ENCODE assay signal across 2 cellular contexts in genomic region chr12:11730299-11731041, GRCh38.
TF ChIP-seq lines count a peak whose summit lies in the region.

No MANE protein-coding gene starts in this region.

TF ChIP-seq in HCT116, 20 proteins besides CTCF, POLR2A, EP300 and RAD21 (continued from another document):
- TF ChIP-seq ZBTB33 (IDR thresholded peaks at IDR 0.05; ENCODE audit: extremely low read depth, insufficient replicate concordance, low read length) (no peak), TCF7L2 (IDR thresholded peaks at IDR 0.05; ENCODE audit: borderline replicate concordance, extremely low read depth, insufficient read depth, insufficient read length) (no peak), EZH2phosphoT487 (IDR thresholded peaks at IDR 0.05; ENCODE audit: borderline replicate concordance) (no peak), JUND (IDR thresholded peaks at IDR 0.05) (no peak), CBX3 (IDR thresholded peaks at IDR 0.05; ENCODE audit: low read depth) (peak; percentile 40; the same call in 1 of the 2 replicates), ZFX (IDR thresholded peaks at IDR 0.05) (no peak), FOSL1 (IDR thresholded peaks at IDR 0.05; ENCODE audit: low read depth) (no peak), POLR2AphosphoS5 (IDR thresholded peaks at IDR 0.05; ENCODE audit: low read depth, low read length) (no peak), ELF1 (IDR thresholded peaks at IDR 0.05; ENCODE audit: borderline replicate concordance, low read depth) (no peak), EGR1 (IDR thresholded peaks at IDR 0.05; ENCODE audit: low read depth) (no peak), CEBPB (IDR thresholded peaks at IDR 0.05; ENCODE audit: low read depth) (0 out of 2 replicates have a peak, but pooled peaks have one; percentile 15), SIN3A (IDR thresholded peaks at IDR 0.05; ENCODE audit: low read depth) (no peak), SRF (IDR thresholded peaks at IDR 0.05; ENCODE audit: low read depth) (no peak), YY1 (IDR thresholded peaks at IDR 0.05; ENCODE audit: extremely low read depth, insufficient replicate concordance, low read depth, low read length) (no peak), ZNF274 (IDR thresholded peaks at IDR 0.05; ENCODE audit: low read depth, low read length) (no peak), MAX (IDR thresholded peaks at IDR 0.05) (0 out of 2 replicates have a peak, but pooled peaks have one; percentile 19)
- TF ChIP-seq, protein P1, sequence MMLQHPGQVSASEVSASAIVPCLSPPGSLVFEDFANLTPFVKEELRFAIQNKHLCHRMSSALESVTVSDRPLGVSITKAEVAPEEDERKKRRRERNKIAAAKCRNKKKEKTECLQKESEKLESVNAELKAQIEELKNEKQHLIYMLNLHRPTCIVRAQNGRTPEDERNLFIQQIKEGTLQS (IDR thresholded peaks at IDR 0.05), result no peak
- TF ChIP-seq, protein P2, sequence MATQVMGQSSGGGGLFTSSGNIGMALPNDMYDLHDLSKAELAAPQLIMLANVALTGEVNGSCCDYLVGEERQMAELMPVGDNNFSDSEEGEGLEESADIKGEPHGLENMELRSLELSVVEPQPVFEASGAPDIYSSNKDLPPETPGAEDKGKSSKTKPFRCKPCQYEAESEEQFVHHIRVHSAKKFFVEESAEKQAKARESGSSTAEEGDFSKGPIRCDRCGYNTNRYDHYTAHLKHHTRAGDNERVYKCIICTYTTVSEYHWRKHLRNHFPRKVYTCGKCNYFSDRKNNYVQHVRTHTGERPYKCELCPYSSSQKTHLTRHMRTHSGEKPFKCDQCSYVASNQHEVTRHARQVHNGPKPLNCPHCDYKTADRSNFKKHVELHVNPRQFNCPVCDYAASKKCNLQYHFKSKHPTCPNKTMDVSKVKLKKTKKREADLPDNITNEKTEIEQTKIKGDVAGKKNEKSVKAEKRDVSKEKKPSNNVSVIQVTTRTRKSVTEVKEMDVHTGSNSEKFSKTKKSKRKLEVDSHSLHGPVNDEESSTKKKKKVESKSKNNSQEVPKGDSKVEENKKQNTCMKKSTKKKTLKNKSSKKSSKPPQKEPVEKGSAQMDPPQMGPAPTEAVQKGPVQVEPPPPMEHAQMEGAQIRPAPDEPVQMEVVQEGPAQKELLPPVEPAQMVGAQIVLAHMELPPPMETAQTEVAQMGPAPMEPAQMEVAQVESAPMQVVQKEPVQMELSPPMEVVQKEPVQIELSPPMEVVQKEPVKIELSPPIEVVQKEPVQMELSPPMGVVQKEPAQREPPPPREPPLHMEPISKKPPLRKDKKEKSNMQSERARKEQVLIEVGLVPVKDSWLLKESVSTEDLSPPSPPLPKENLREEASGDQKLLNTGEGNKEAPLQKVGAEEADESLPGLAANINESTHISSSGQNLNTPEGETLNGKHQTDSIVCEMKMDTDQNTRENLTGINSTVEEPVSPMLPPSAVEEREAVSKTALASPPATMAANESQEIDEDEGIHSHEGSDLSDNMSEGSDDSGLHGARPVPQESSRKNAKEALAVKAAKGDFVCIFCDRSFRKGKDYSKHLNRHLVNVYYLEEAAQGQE (IDR thresholded peaks at IDR 0.05; ENCODE audit: low read depth), result no peak
TF ChIP-seq in HCT116: peak in this region for 4.

TF ChIP-seq in HepG2, 621 proteins besides CTCF, POLR2A, EP300 and RAD21 (continued from another document):
- TF ChIP-seq ZNF691 (CRISPR knock-in tag; IDR thresholded peaks at IDR 0.05; ENCODE audit: borderline replicate concordance, low read depth) (no peak), ZNF746 (CRISPR knock-in tag; IDR thresholded peaks at IDR 0.05) (no peak)
